ENCODE assay signal across 26 cellular contexts in the genomic region with DNA sequence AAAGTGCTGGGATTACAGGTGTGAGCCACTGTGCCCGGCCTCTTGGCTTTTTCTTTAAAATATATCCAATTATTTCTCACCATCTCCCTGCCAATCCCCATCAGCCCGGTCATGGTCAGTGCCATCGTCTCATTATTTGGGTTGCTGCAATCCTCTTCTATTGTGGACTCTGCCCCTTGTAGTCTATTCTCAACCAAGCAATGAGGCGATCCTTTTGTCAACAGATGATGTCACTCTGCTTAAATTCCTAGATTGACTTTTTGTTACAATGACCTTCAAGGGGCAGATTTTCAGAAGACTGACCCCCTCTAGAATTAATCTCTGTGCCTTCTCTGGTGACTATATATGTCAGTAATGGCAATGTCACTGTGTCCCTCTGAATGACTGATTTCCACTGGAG.
"Had no signal": no experiment of that assay in that cellular context is flagged by ENCODE, and none has a peak within 500 bp of the region (broad histone marks: within the 10 kb centered on the region; RNA-seq: fewer than 3 reads in every experiment).

No MANE protein-coding gene starts in this region.

- ATAC-seq: activated CD4-positive, alpha-beta T cell treated with anti-CD3 and anti-CD28 coated beads for 36 hours; activated CD8-positive, alpha-beta memory T cell treated with anti-CD3 and anti-CD28 coated beads, Interleukin-2, amount 10 ng/mL, durations not matched to agents 7 days and 5 days; activated CD8-positive, alpha-beta T cell treated with anti-CD3 and anti-CD28 coated beads, Interleukin-2, amount 10 ng/mL, durations not matched to agents 7 days and 5 days; activated naive CD8-positive, alpha-beta T cell treated with anti-CD3 and anti-CD28 coated beads, Interleukin-2, amount 50 U/mL, for 24 hours; body of pancreas; gastroesophageal sphincter; heart right ventricle had no signal

- H3K36me3 ChIP-seq: adrenal gland, esophagus squamous epithelium, gastroesophageal sphincter, heart right ventricle had no signal

- H3K4me3 ChIP-seq: adrenal gland, body of pancreas, esophagus squamous epithelium, gastroesophageal sphincter, heart right ventricle had no signal

- DNase-seq: activated CD4-positive, alpha-beta memory T cell treated with anti-CD3 and anti-CD28 coated beads for 36 hours; activated CD4-positive, alpha-beta T cell treated with anti-CD3 and anti-CD28 coated beads for 36 hours; activated CD4-positive, alpha-beta T cell treated with anti-CD3 and anti-CD28 coated beads, Interleukin-2, amount 10 ng/mL, durations not matched to agents 24 days and 14 days; activated CD4-positive, CD25-positive, alpha-beta regulatory T cell; activated CD4-positive, CD25-positive, alpha-beta regulatory T cell treated with anti-CD3 and anti-CD28 coated beads, Interleukin-2, amount 50 U/mL, for 72 hours; activated CD8-positive, alpha-beta memory T cell treated with anti-CD3 and anti-CD28 coated beads, Interleukin-2, amount 10 ng/mL, durations not matched to agents 7 days and 5 days; activated CD8-positive, alpha-beta memory T cell treated with anti-CD3 and anti-CD28 coated beads, Interleukin-2, amount 50 U/mL, for 4 hours; activated CD8-positive, alpha-beta T cell treated with anti-CD3 and anti-CD28 coated beads, Interleukin-2, amount 10 ng/mL, durations not matched to agents 7 days and 5 days; activated effector memory CD4-positive, alpha-beta T cell treated with anti-CD3 and anti-CD28 coated beads, Interleukin-2, amount 50 U/mL, for 16 hours; activated naive CD4-positive, alpha-beta T cell treated with anti-CD3 and anti-CD28 coated beads for 36 hours; activated naive CD8-positive, alpha-beta T cell treated with anti-CD3 and anti-CD28 coated beads for 36 hours; activated naive CD8-positive, alpha-beta T cell treated with anti-CD3 and anti-CD28 coated beads, Interleukin-2, amount 50 U/mL, for 24 hours; activated T-cell treated with anti-CD3 and anti-CD28 coated beads, Interleukin-2, amount 50 U/mL, for 1 hour; activated T-cell treated with anti-CD3 and anti-CD28 coated beads, Interleukin-2, amount 50 U/mL, for 48 hours; adrenal gland; aorta; body of pancreas; caudate nucleus; cortex of kidney; effector CD8-positive, alpha-beta T cell; esophagus squamous epithelium; foreskin melanocyte; heart right ventricle; T-helper 2 cell had no signal

- H3K9me3 ChIP-seq: adrenal gland, body of pancreas, esophagus squamous epithelium, gastroesophageal sphincter, heart right ventricle had no signal

- H3K27me3 ChIP-seq: adrenal gland, body of pancreas, gastroesophageal sphincter had no signal

- H3K27ac ChIP-seq: adrenal gland, body of pancreas, epithelial cell of prostate, esophagus squamous epithelium, gastroesophageal sphincter, heart right ventricle had no signal

- H3K4me1 ChIP-seq: adrenal gland, body of pancreas, esophagus squamous epithelium, gastroesophageal sphincter, heart right ventricle had no signal
